ENCODE assay signal across 11 cellular contexts in the genomic region with DNA sequence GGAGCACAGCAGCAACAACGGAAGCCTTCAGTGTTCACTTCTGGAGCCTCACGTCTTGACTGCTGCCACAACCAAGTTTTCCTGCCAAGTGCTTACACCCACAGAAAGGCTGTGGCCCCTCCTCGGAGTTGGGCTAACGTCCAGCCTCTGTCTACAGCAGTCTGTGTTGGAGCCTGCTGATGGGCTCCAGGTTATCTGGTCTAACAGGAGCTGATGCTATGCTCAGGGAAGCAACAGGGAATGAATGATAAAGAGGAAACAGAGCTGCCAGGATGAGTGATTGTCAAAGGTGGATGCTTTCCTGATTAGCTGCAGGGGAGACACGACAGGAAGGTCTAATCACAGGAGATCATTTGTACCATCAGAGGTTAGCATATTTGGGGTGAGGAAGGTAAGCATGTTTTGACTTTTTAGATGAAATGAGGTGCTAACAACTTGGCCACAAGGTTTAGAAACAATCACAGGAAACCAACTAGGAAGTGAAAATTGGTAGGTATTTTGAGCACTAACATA. TPM values are rescaled to one million over a fixed set of nuclear protein-coding genes. Genes with fewer than 3 reads are reported as not detected.
DNase-seq lines count a peak whose midpoint lies in the region; ATAC-seq, FAIRE-seq and TF ChIP-seq lines count a peak whose summit lies in the region.
"Had no signal": no experiment of that assay in that cellular context is flagged by ENCODE, and none has a peak within 500 bp of the region (broad histone marks: within the 10 kb centered on the region; RNA-seq: fewer than 3 reads in every experiment).

No MANE protein-coding gene starts in this region.

- H3K36me3 ChIP-seq in OCI-LY1 (ENCODE audit: insufficient read depth, low read length) (no peaks in the 10 kb centered on the region), osteoblast (ENCODE audit: insufficient read depth, low read length) (no peaks in the 10 kb centered on the region)

- H3K4me3 ChIP-seq in OCI-LY1 (ENCODE audit: low read depth, low read length, poor library complexity, severe bottlenecking), result no peak overlapping the region
- no peak overlapping the region for H3K4me3 ChIP-seq in fibroblast of pulmonary artery (replicated peaks; ENCODE audit: low read depth, low read length)
- no peak overlapping the region for H3K4me3 ChIP-seq in osteoblast (ENCODE audit: insufficient read depth, low read length)

- DNase-seq in GM18507 (ENCODE audit: extremely low spot score, insufficient read length, low read depth), result no peak
- DNase-seq in fibroblast of pulmonary artery (ENCODE audit: low read depth), result peak; percentile 67
- peak; percentile 68 for DNase-seq in osteoblast (ENCODE audit: insufficient read length, low spot score, missing footprints)
- DNase-seq in urothelium cell line (ENCODE audit: low spot score), result no peak
- DNase-seq in NOMO-1 treated with dmso at 0.1 percent for 144 hours (lab: John Stamatoyannopoulos, UW; ENCODE audit: unreplicated experiment), result no peak
- no peak for DNase-seq in stimulated activated naive CD8-positive, alpha-beta T cell treated with anti-CD3 and anti-CD28 coated beads, Interleukin-15, Interleukin-2, amounts not matched to agents 100 U/mL and 50 U/mL, for 24 hours
- DNase-seq: effector memory CD4-positive, alpha-beta T cell; OCI-M1 had no signal

- TF ChIP-seq CTCF in OCI-LY1 (IDR thresholded peaks at IDR 0.05; ENCODE audit: low read length) (no peak), fibroblast of pulmonary artery (IDR thresholded peaks at IDR 0.05; ENCODE audit: low read length, missing control alignments) (no peak), osteoblast (IDR thresholded peaks at IDR 0.05; ENCODE audit: extremely low read depth, low read depth, low read length) (no peak)

- ATAC-seq in HG02763 (IDR thresholded peaks at IDR 0.05; ENCODE audit: unreplicated experiment), result no peak
- ATAC-seq in stimulated activated naive CD8-positive, alpha-beta T cell treated with anti-CD3 and anti-CD28 coated beads, Interleukin-15, Interleukin-2, amounts not matched to agents 100 U/mL and 50 U/mL, for 24 hours, result no peak

- no peak overlapping the region for H3K9ac ChIP-seq in OCI-LY1 (ENCODE audit: low read length)

- H3K9me2 ChIP-seq in OCI-LY1 (ENCODE audit: low read depth, low read length), result no peaks in the 10 kb centered on the region

- FAIRE-seq in GM18507 (lab: Jason Lieb, UNC) (peak; percentile 85), urothelium cell line (lab: Jason Lieb, UNC) (no peak)
- FAIRE-seq: HTR-8/SVneo had no signal

- H3K9me3 ChIP-seq in OCI-LY1 (ENCODE audit: low read length) (no peaks in the 10 kb centered on the region), osteoblast (ENCODE audit: low read depth, low read length) (no peaks in the 10 kb centered on the region)

- H3K4me1 ChIP-seq in OCI-LY1 (ENCODE audit: insufficient read depth, low read length, severe bottlenecking) (peaks cover 10% of the 10 kb centered on the region), osteoblast (ENCODE audit: insufficient read depth, low read length) (peaks cover 19% of the 10 kb centered on the region)

- H4K20me1 ChIP-seq in OCI-LY1 (ENCODE audit: insufficient read depth, low read length) (no peaks in the 10 kb centered on the region), osteoblast (ENCODE audit: insufficient read depth, low read length) (no peaks in the 10 kb centered on the region)

- H3K79me2 ChIP-seq in OCI-LY1 (ENCODE audit: insufficient read depth, low read length), result no peaks in the 10 kb centered on the region
- H3K79me2 ChIP-seq in osteoblast (ENCODE audit: insufficient read depth, low read length), result no peaks in the 10 kb centered on the region

- H3K27ac ChIP-seq in OCI-LY1 (ENCODE audit: low read depth, low read length, poor library complexity, severe bottlenecking) (no peak overlapping the region), osteoblast (ENCODE audit: low read depth, low read length) (no peak overlapping the region)

- no peak overlapping the region for H3K4me2 ChIP-seq in OCI-LY1 (ENCODE audit: low read length)
- H3K4me2 ChIP-seq in osteoblast (ENCODE audit: insufficient read depth, low read length), result no peak overlapping the region

- no peaks in the 10 kb centered on the region for H3K27me3 ChIP-seq in OCI-LY1 (ENCODE audit: insufficient read depth, low read length)
- peaks cover 12% of the 10 kb centered on the region for H3K27me3 ChIP-seq in osteoblast (ENCODE audit: insufficient read depth, low read length)

- no peaks in the 10 kb centered on the region for H3F3A ChIP-seq in OCI-LY1 (ENCODE audit: insufficient read depth, low read length)

- H2AFZ ChIP-seq in OCI-LY1 (ENCODE audit: low read length) (0 out of 2 replicates have a peak overlapping the region, but pooled peaks have one; percentile 50), osteoblast (ENCODE audit: low read length) (peak overlapping the region; percentile 26)

RNA-seq across cellular contexts. Expression of a gene that starts 53.8 kb away (rescaled TPM):
- total RNA-seq in osteoblast, result 10.5 and 11.8 TPM in 2 replicates

Comparison
In these comparisons a context has a peak if more than half of its experiments do, and no peak if none do; other contexts are left out.
1. DNase-seq: peak in fibroblast of pulmonary artery (single experiment) and osteoblast (single experiment); none in GM18507 (single experiment), urothelium cell line (single experiment), NOMO-1 treated with dmso at 0.1 percent for 144 hours (single experiment) and stimulated activated naive CD8-positive, alpha-beta T cell treated with anti-CD3 and anti-CD28 coated beads, Interleukin-15, Interleukin-2, amounts not matched to agents 100 U/mL and 50 U/mL, for 24 hours (single experiment).